ENCODE assay signal across 17 cellular contexts in the genomic region with DNA sequence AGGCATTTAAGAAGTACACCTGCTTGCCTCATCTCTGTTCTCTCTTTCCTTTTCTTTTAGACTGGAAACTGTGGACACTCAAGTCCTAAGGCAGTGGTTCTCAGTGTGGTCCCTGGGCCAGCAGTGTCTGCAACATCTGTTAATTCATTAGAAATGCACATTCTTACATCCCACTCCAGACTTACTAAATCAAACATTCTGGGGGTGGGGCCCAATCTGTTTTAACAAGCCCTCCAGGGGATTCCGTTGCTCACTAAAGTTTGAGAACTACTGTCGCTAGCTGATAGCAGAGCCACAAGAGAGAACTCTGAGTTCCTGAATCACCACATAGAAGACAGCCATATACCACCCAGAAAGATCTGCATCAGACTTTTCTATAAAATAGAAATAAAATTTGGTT.
"Had no signal": no experiment of that assay in that cellular context is flagged by ENCODE, and none has a peak within 500 bp of the region (broad histone marks: within the 10 kb centered on the region; RNA-seq: fewer than 3 reads in every experiment).

No MANE protein-coding gene starts in this region.

- H3K36me3 ChIP-seq: cardiac muscle cell, tibial nerve, uterus, WERI-Rb-1 had no signal

- DNase-seq: activated CD4-positive, alpha-beta T cell treated with anti-CD3 and anti-CD28 coated beads for 1 hour; activated CD4-positive, alpha-beta T cell treated with anti-CD3 and anti-CD28 coated beads, Interleukin-2, amount 50 U/mL, for 4 hours; activated gamma-delta T cell treated with Interleukin-2 at 50 U/mL for 16 hours; dorsolateral prefrontal cortex; foreskin keratinocyte; glutamatergic neuron; T-helper 17 cell; uterus; WERI-Rb-1 had no signal

- H3K4me1 Mint-ChIP-seq: neural crest cell, T-helper 17 cell had no signal

- H3K27me3 Mint-ChIP-seq: stimulated activated naive CD8-positive, alpha-beta T cell treated with anti-CD3 and anti-CD28 coated beads, Interleukin-15, Interleukin-2, amounts not matched to agents 100 ng/mL and 50 ng/mL, for 24 hours; T-helper 17 cell had no signal

- H3K27ac Mint-ChIP-seq: activated naive CD4-positive, alpha-beta T cell treated with anti-CD3 and anti-CD28 coated beads, Interleukin-2, amount 50 U/mL, for 72 hours; activated T-helper 1 cell treated with anti-CD3 and anti-CD28 coated beads, Interleukin-12 subunit alpha, Interleukin-12 subunit beta, Interleukin-2, Interleukin-4 antibody, amounts not matched to agents 30 ng/mL and 10 ng/mL and 1 ng/mL, durations not matched to agents 14 hours and 24 hours and 36 hours; stimulated activated naive CD8-positive, alpha-beta T cell treated with anti-CD3 and anti-CD28 coated beads, Interleukin-15, Interleukin-2, amounts not matched to agents 100 ng/mL and 50 ng/mL, for 24 hours; T-helper 17 cell had no signal

- ATAC-seq: activated naive CD4-positive, alpha-beta T cell treated with anti-CD3 and anti-CD28 coated beads, Interleukin-2, amount 50 U/mL, for 72 hours; foreskin keratinocyte; left lobe of liver; T-helper 17 cell had no signal

- H3K9me3 Mint-ChIP-seq: activated naive CD4-positive, alpha-beta T cell treated with anti-CD3 and anti-CD28 coated beads, Interleukin-2, amount 50 U/mL, for 72 hours; activated T-helper 1 cell treated with anti-CD3 and anti-CD28 coated beads, Interleukin-12 subunit alpha, Interleukin-12 subunit beta, Interleukin-2, Interleukin-4 antibody, amounts not matched to agents 30 ng/mL and 10 ng/mL and 1 ng/mL, durations not matched to agents 14 hours and 24 hours and 36 hours; stimulated activated naive CD8-positive, alpha-beta T cell treated with anti-CD3 and anti-CD28 coated beads, Interleukin-15, Interleukin-2, amounts not matched to agents 100 ng/mL and 50 ng/mL, for 24 hours had no signal

- H3K4me1 ChIP-seq: foreskin keratinocyte, tibial nerve, uterus had no signal

- H3K4me3 ChIP-seq: cardiac muscle cell, dorsolateral prefrontal cortex, tibial nerve, uterus had no signal

- H3K27me3 ChIP-seq: cardiac muscle cell, foreskin keratinocyte, tibial nerve, uterus had no signal

- H3K27ac ChIP-seq: cardiac muscle cell, dorsolateral prefrontal cortex, foreskin keratinocyte, tibial nerve, uterus, WERI-Rb-1 had no signal

- H3K4me3 Mint-ChIP-seq: activated T-helper 1 cell treated with anti-CD3 and anti-CD28 coated beads, Interleukin-12 subunit alpha, Interleukin-12 subunit beta, Interleukin-2, Interleukin-4 antibody, amounts not matched to agents 30 ng/mL and 10 ng/mL and 1 ng/mL, durations not matched to agents 14 hours and 24 hours and 36 hours; neural crest cell; stimulated activated naive CD8-positive, alpha-beta T cell treated with anti-CD3 and anti-CD28 coated beads, Interleukin-15, Interleukin-2, amounts not matched to agents 100 ng/mL and 50 ng/mL, for 24 hours; T-helper 17 cell had no signal

- H3K9me3 ChIP-seq: tibial nerve, uterus had no signal

- H3K36me3 Mint-ChIP-seq: activated naive CD4-positive, alpha-beta T cell treated with anti-CD3 and anti-CD28 coated beads, Interleukin-2, amount 50 U/mL, for 72 hours had no signal

- FAIRE-seq: keratinocyte had no signal
